Comparison of ENCODE assay signal across 10 cellular contexts in genomic region chr6:10425177-10425972, GRCh38. TPM values are rescaled to one million over a fixed set of nuclear protein-coding genes. Genes with fewer than 3 reads are reported as not detected.
DNase-seq lines count a peak whose midpoint lies in the region; ATAC-seq and TF ChIP-seq lines count a peak whose summit lies in the region.
"Had no signal": no experiment of that assay in that cellular context is flagged by ENCODE, and none has a peak within 500 bp of the region (broad histone marks: within the 10 kb centered on the region; RNA-seq: fewer than 3 reads in every experiment).

No MANE protein-coding gene starts in this region.

- peaks cover 22 to 41% of the 10 kb centered on the region in 2 donors for H3K27me3 ChIP-seq in right atrium auricular region

- H3K4me3 ChIP-seq in right atrium auricular region: peak overlapping the region; percentile 31 to 50

- H3K27me3 Mint-ChIP-seq in endothelial cell (ENCODE audit: unreplicated experiment) (peaks cover 31% of the 10 kb centered on the region), nephron progenitor cell (ENCODE audit: low read depth, poor library complexity) (peaks cover 98% of the 10 kb centered on the region)

- H3K36me3 Mint-ChIP-seq in endothelial cell (ENCODE audit: low read depth, unreplicated experiment) (no peaks in the 10 kb centered on the region), nephron progenitor cell (ENCODE audit: low read depth) (no peaks in the 10 kb centered on the region)

- intact Hi-C loops in left cardiac atrium (cut with DNase I): loop anchor here (5.0 to 10.0 kb wide), 2 partner anchors 888 to 1441 kb away; no protein-coding TSS in a partner anchor

- DNase-seq in right atrium auricular region (ENCODE audit: low spot score) (no peak), left cardiac atrium (no peak), endothelial cell (ENCODE audit: low spot score) (no peak), nephron progenitor cell (no peak), C1 segment of cervical spinal cord (lab: John Stamatoyannopoulos, UW) (no peak), OCI-M2 (lab: John Stamatoyannopoulos, UW; ENCODE audit: unreplicated experiment) (no peak), NCI-H1048 (lab: John Stamatoyannopoulos, UW) (no peak)
- DNase-seq: NCI-H774 had no signal

- no peaks in the 10 kb centered on the region for H3K9me3 ChIP-seq in right atrium auricular region

- ATAC-seq in left cardiac atrium (no peak), HG02588 (IDR thresholded peaks at IDR 0.05; ENCODE audit: unreplicated experiment) (no peak)

- TF ChIP-seq CTCF in right atrium auricular region (IDR thresholded peaks at IDR 0.05): no peak
- no peak for TF ChIP-seq CTCF in endothelial cell (IDR thresholded peaks at IDR 0.05; ENCODE audit: unreplicated experiment)
- no peak for TF ChIP-seq CTCF in nephron progenitor cell (IDR thresholded peaks at IDR 0.05)

- peaks cover 0 to 22% of the 10 kb centered on the region in 2 donors for H3K4me1 ChIP-seq in right atrium auricular region

- no peaks in the 10 kb centered on the region for H3K36me3 ChIP-seq in right atrium auricular region

- no peak overlapping the region for H3K27ac Mint-ChIP-seq in endothelial cell (ENCODE audit: unreplicated experiment)
- no peak overlapping the region for H3K27ac Mint-ChIP-seq in nephron progenitor cell

- H3K4me3 Mint-ChIP-seq in endothelial cell (ENCODE audit: unreplicated experiment) (peak overlapping the region; percentile 30), nephron progenitor cell (peak overlapping the region; percentile 72)

- H3K9me3 Mint-ChIP-seq in endothelial cell (ENCODE audit: unreplicated experiment): no peaks in the 10 kb centered on the region
- no peaks in the 10 kb centered on the region for H3K9me3 Mint-ChIP-seq in nephron progenitor cell

- H3K27ac ChIP-seq in right atrium auricular region: no peak overlapping the region

- H3K4me1 Mint-ChIP-seq in endothelial cell (ENCODE audit: unreplicated experiment) (peaks cover 14% of the 10 kb centered on the region), nephron progenitor cell (peaks cover 19% of the 10 kb centered on the region)

RNA-seq across cellular contexts. Expression of gene TFAP2A, which starts 10.5 kb away (rescaled TPM):
- total RNA-seq in right atrium auricular region: under 1 TPM in 1 of 2 donors, not detected in 1; 0.12 TPM
- total RNA-seq in left cardiac atrium: under 1 TPM; 0.44 to 0.79 TPM
- 0.31 TPM for total RNA-seq in endothelial cell (ENCODE audit: unreplicated experiment)
- total RNA-seq: dermis microvascular lymphatic vessel endothelial cell had no signal
